Comparison of ENCODE assay signal across 25 cellular contexts in the genomic region with DNA sequence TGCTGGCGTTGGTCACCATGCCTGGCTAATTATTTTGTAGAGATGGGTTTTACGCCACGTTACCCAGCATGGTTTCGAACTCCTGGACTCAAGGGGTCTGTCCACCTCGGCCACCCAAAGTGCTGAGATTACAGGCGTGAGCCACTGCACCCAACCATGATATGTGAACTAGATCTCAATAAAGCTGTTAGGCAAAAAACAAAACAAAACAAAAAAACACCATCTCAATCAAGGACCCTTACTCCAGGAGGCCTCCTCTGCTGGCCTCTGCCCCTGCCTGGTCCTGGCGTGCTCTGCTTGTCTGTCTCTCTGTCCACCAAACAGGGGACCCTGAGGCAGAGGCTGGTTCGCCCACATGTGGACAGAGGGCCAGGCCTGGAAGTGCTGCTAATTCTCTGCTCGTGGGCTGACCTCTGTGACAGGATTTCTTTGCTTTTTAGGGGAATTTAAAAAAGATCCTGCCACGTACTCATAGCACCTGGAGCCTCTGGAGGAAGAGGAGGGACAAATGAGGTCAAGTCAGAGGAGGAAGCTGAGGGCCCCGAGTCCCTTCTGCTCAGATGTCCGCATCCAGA. TPM values are rescaled to one million over a fixed set of nuclear protein-coding genes. Genes with fewer than 3 reads are reported as not detected.
A peak's percentile ranks its signal among the peaks of the same experiment; 100 is the strongest.
DNase-seq lines count a peak whose midpoint lies in the region; ATAC-seq and TF ChIP-seq lines count a peak whose summit lies in the region.
"Had no signal": no experiment of that assay in that cellular context is flagged by ENCODE, and none has a peak within 500 bp of the region (broad histone marks: within the 10 kb centered on the region; RNA-seq: fewer than 3 reads in every experiment).

No MANE protein-coding gene starts in this region.

- DNase-seq in activated effector memory CD4-positive, alpha-beta T cell treated with anti-CD3 and anti-CD28 coated beads, Interleukin-2, amount 50 U/mL, for 16 hours = peak; percentile 31
- no peak for DNase-seq in activated effector memory CD4-positive, alpha-beta T cell treated with Interleukin-2 at 50 U/mL for 16 hours
- peak; percentile 15 for DNase-seq in H7
- peak; percentile 62 for DNase-seq in mesenteric fat pad (ENCODE audit: low spot score)
- peak; percentile 53 for DNase-seq in spleen
- DNase-seq in osteoblast (ENCODE audit: insufficient read length, low spot score, missing footprints) = no peak
- DNase-seq: CD4-positive, alpha-beta memory T cell; COR-L47; GOT3; Kasumi-1; MV-4-11; NCI-H1105; NCI-H1436 treated with DMSO at 0.1 percent for 48 hours; NCI-H187 treated with DMSO at 0.1 percent for 48 hours; NCI-H526 treated with DMSO at 0.1 percent for 48 hours; SIG-M5 had no signal

- H4K20me1 ChIP-seq in osteoblast (ENCODE audit: insufficient read depth, low read length) = no peaks in the 10 kb centered on the region

- no peaks in the 10 kb centered on the region for H3K79me2 ChIP-seq in osteoblast (ENCODE audit: insufficient read depth, low read length)

- H3K4me2 ChIP-seq in osteoblast (ENCODE audit: insufficient read depth, low read length) = no peak overlapping the region

- no peaks in the 10 kb centered on the region for H3K27me3 ChIP-seq in H7 (ENCODE audit: control insufficient read depth, insufficient read depth, low read length)
- peaks cover 0 to 25% (median 0%) of the 10 kb centered on the region in 7 donors for H3K27me3 ChIP-seq in spleen (replicated peaks in 1 of 7)
- peaks cover 2% of the 10 kb centered on the region for H3K27me3 ChIP-seq in osteoblast (ENCODE audit: insufficient read depth, low read length)

- TF ChIP-seq CTCF in spleen (IDR thresholded peaks at IDR 0.05 in 8 of 11, conservative IDR thresholded peaks at IDR 0.05 in 3 of 11) (no peak), osteoblast (IDR thresholded peaks at IDR 0.05; ENCODE audit: extremely low read depth, low read depth, low read length) (no peak)

- H3K27ac ChIP-seq in spleen (no peak overlapping the region), osteoblast (ENCODE audit: low read depth, low read length) (no peak overlapping the region)
- H3K27ac ChIP-seq: SK-N-MC had no signal

- no peaks in the 10 kb centered on the region for H3K4me1 ChIP-seq in spleen
- H3K4me1 ChIP-seq in osteoblast (ENCODE audit: insufficient read depth, low read length) = no peaks in the 10 kb centered on the region

- TF ChIP-seq POLR2A in spleen (IDR thresholded peaks at IDR 0.05) = no peak

- ATAC-seq in HG02981 (IDR thresholded peaks at IDR 0.05; ENCODE audit: unreplicated experiment) = no peak
- no peak for ATAC-seq in GM21723 (IDR thresholded peaks at IDR 0.05; ENCODE audit: unreplicated experiment)
- ATAC-seq: HCT116, K562, Panc1 had no signal

- H2AFZ ChIP-seq in osteoblast (ENCODE audit: low read length) = no peak overlapping the region

- intact Hi-C loops in spleen (cut with DNase I; ENCODE audit: low total_unique reads) = no loop called here

- H3K9me3 ChIP-seq in spleen (no peaks in the 10 kb centered on the region), osteoblast (ENCODE audit: low read depth, low read length) (no peaks in the 10 kb centered on the region)

- H3K36me3 ChIP-seq in H7 (replicated peaks; ENCODE audit: control insufficient read depth, insufficient read depth, low read length) = no peaks in the 10 kb centered on the region
- H3K36me3 ChIP-seq in spleen = no peaks in the 10 kb centered on the region
- no peaks in the 10 kb centered on the region for H3K36me3 ChIP-seq in osteoblast (ENCODE audit: insufficient read depth, low read length)

- H3K4me3 ChIP-seq in H7 (ENCODE audit: insufficient read depth, low read depth, low read length) (no peak overlapping the region), spleen (no peak overlapping the region), osteoblast (ENCODE audit: insufficient read depth, low read length) (no peak overlapping the region)
- H3K4me3 ChIP-seq: K562, SK-N-MC had no signal

- 68 to 78% (median 74%) methylated on average over 12 of the region's 12 CpGs for WGBS in spleen, 5 donors

RNA-seq across cellular contexts. Expression of a gene that starts 32.7 kb away (rescaled TPM):
- 21.0 and 22.6 TPM in 2 replicates for total RNA-seq in H7 (2014; rRNA removed; shearing (Covaris generic))
- total RNA-seq in mesenteric fat pad (97.2 TPM), spleen (10 to 100 TPM; 23.8 to 62.2 (median 54.8) TPM), osteoblast (12.1 and 17.0 TPM in 2 replicates)
- 10 to 100 TPM in 1 of 3 donors, 1 to 10 TPM in 2; 4.9 to 10.4 (median 8.0) TPM for polyA plus RNA-seq in spleen

RNA-seq across cellular contexts. Expression of a gene that starts 36.6 kb away (rescaled TPM):
- total RNA-seq in H7 (2014; rRNA removed; shearing (Covaris generic)) = 8.2 and 10.3 TPM in 2 replicates
- total RNA-seq in mesenteric fat pad = 0.10 TPM
- 1 to 10 TPM; 1.5 to 8.7 (median 3.4) TPM for total RNA-seq in spleen
- 1 to 10 TPM in 1 of 3 donors, under 1 TPM in 2; 0.37 to 1.2 (median 0.77) TPM for polyA plus RNA-seq in spleen
- total RNA-seq in osteoblast = not detected in 2 replicates
- total RNA-seq: HT-29, K562, M059J had no signal
- polyA plus RNA-seq: BJ, K562 had no signal

Comparison
In these comparisons a context has a peak if more than half of its experiments do, and no peak if none do; other contexts are left out.
1. DNase-seq: peak in activated effector memory CD4-positive, alpha-beta T cell treated with anti-CD3 and anti-CD28 coated beads, Interleukin-2, amount 50 U/mL, for 16 hours (single experiment), H7 (single experiment), mesenteric fat pad (single experiment) and spleen (single experiment); none in activated effector memory CD4-positive, alpha-beta T cell treated with Interleukin-2 at 50 U/mL for 16 hours (single experiment) and osteoblast (single experiment).